Comparison of ENCODE assay signal across 28 cellular contexts in the genomic region with DNA sequence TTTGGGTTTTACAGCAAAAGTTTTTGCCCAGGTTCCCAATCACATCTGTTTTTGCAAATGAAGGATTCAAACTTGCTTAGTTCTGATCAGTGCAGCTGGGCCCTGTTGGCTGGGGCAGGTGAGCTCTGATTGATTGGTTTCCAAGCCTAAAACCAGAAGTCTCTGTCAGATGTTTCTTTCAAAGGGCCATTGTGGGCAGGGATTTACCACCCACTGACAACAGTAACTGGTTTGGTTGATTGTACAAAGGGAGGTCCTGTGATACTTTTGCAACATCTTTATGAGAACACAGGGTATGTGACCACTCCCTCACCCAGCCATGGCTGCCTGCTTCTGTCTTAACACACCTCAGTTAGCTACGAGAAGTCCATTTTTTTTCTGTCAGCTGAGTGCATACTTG.
"Had no signal": no experiment of that assay in that cellular context is flagged by ENCODE, and none has a peak within 500 bp of the region (broad histone marks: within the 10 kb centered on the region; RNA-seq: fewer than 3 reads in every experiment).

No MANE protein-coding gene starts in this region.

- H3K27ac ChIP-seq: adrenal gland, SK-N-MC had no signal

- H3K27me3 ChIP-seq: adrenal gland had no signal

- H3K9me3 ChIP-seq: adrenal gland had no signal

- H3K36me3 ChIP-seq: adrenal gland had no signal

- H3K4me3 ChIP-seq: adrenal gland, K562, SK-N-MC had no signal

- H3K4me1 ChIP-seq: adrenal gland had no signal

- ATAC-seq: activated CD4-positive, alpha-beta T cell treated with anti-CD3 and anti-CD28 coated beads for 36 hours; activated CD4-positive, CD25-positive, alpha-beta regulatory T cell treated with anti-CD3 and anti-CD28 coated beads, Interleukin-2, amount 50 U/mL, for 24 hours; activated CD8-positive, alpha-beta T cell treated with anti-CD3 and anti-CD28 coated beads, Interleukin-2, amount 10 ng/mL, durations not matched to agents 7 days and 5 days; activated naive CD4-positive, alpha-beta T cell treated with anti-CD3 and anti-CD28 coated beads, Interleukin-2, amount 50 U/mL, for 72 hours; K562; WTC11 had no signal

- DNase-seq: activated CD4-positive, alpha-beta T cell treated with anti-CD3 and anti-CD28 coated beads for 36 hours; activated CD4-positive, alpha-beta T cell treated with anti-CD3 and anti-CD28 coated beads, Interleukin-2, amount 10 ng/mL, durations not matched to agents 7 days and 5 days; activated CD4-positive, alpha-beta T cell treated with anti-CD3 and anti-CD28 coated beads, Interleukin-2, amount 50 U/mL, for 48 hours; activated CD8-positive, alpha-beta T cell treated with anti-CD3 and anti-CD28 coated beads, Interleukin-2, amount 10 ng/mL, durations not matched to agents 7 days and 5 days; activated gamma-delta T cell; activated naive CD4-positive, alpha-beta T cell treated with anti-CD3 and anti-CD28 coated beads for 36 hours; activated T-cell treated with anti-CD3 and anti-CD28 coated beads, Interleukin-2, amount 50 U/mL, for 24 hours; adrenal gland; anterior cingulate cortex; caudate nucleus; cerebellar nuclear complex; Karpas-422; NCI-H1105; NCI-H1417 treated with DMSO at 0.1 percent for 48 hours; NCI-H187; NCI-H2029 treated with DMSO at 0.1 percent for 48 hours; NCI-H2107; NCI-H2171; NCI-H446; NCI-H510A treated with DMSO at 0.1 percent for 48 hours; NCI-H526 treated with DMSO at 0.1 percent for 48 hours; OCI-M1; Right ventricle myocardium superior had no signal
